9 cellular contexts compared by ENCODE assay signal in genomic region chr7:132580277-132580676, GRCh38. TPM values are rescaled to one million over a fixed set of nuclear protein-coding genes. Genes with fewer than 3 reads are reported as not detected.
DNase-seq lines count a peak whose midpoint lies in the region; ATAC-seq lines count a peak whose summit lies in the region.
"Had no signal": no experiment of that assay in that cellular context is flagged by ENCODE, and none has a peak within 500 bp of the region (broad histone marks: within the 10 kb centered on the region; RNA-seq: fewer than 3 reads in every experiment).

No MANE protein-coding gene starts in this region.

- no peak overlapping the region for H3K4me3 Mint-ChIP-seq in activated T-helper 17 cell treated with anti-CD3 and anti-CD28 coated beads, Interleukin-2, amount 50 U/mL, for 72 hours

- H3K27ac Mint-ChIP-seq in activated T-helper 17 cell treated with anti-CD3 and anti-CD28 coated beads, Interleukin-2, amount 50 U/mL, for 72 hours, result no peak overlapping the region
- H3K27ac Mint-ChIP-seq: immature natural killer cell had no signal

- peaks cover 27% of the 10 kb centered on the region for H3K27me3 Mint-ChIP-seq in activated T-helper 17 cell treated with anti-CD3 and anti-CD28 coated beads, Interleukin-2, amount 50 U/mL, for 72 hours

- H3K4me1 Mint-ChIP-seq in activated T-helper 17 cell treated with anti-CD3 and anti-CD28 coated beads, Interleukin-2, amount 50 U/mL, for 72 hours, result peaks cover 7% of the 10 kb centered on the region

- H3K9me3 Mint-ChIP-seq in activated T-helper 17 cell treated with anti-CD3 and anti-CD28 coated beads, Interleukin-2, amount 50 U/mL, for 72 hours, result no peaks in the 10 kb centered on the region
- H3K9me3 Mint-ChIP-seq: immature natural killer cell had no signal

- ATAC-seq in activated T-helper 17 cell treated with anti-CD3 and anti-CD28 coated beads, Interleukin-2, amount 50 U/mL, for 72 hours (replicated peaks), result peak; percentile 54
- no peak for ATAC-seq in HG02852 (IDR thresholded peaks at IDR 0.05; ENCODE audit: unreplicated experiment)

- H3K36me3 Mint-ChIP-seq in activated T-helper 17 cell treated with anti-CD3 and anti-CD28 coated beads, Interleukin-2, amount 50 U/mL, for 72 hours (ENCODE audit: low read depth), result no peaks in the 10 kb centered on the region
- H3K36me3 Mint-ChIP-seq: immature natural killer cell had no signal

- in situ Hi-C loops in G401 (cut with HindIII; ENCODE audit: low sequenced_read_pairs), result no loop called here

- DNase-seq in DMS53 (lab: John Stamatoyannopoulos, UW) (peak; percentile 50), DMS53 treated with DMSO at 0.1 percent for 48 hours (lab: John Stamatoyannopoulos, UW; ENCODE audit: unreplicated experiment) (no peak), HCEC 1CT (peak; percentile 9), lung microvascular endothelial cell (ENCODE audit: low read depth in 2 of 2) (peak; percentile 45 to 50), G401 (ENCODE audit: low spot score) (no peak), middle frontal gyrus (ENCODE audit: extremely low spot score, low spot score) (no peak)

RNA-seq across cellular contexts. Expression of gene PLXNA4, which starts 4.0 kb away (rescaled TPM):
- total RNA-seq in activated T-helper 17 cell treated with anti-CD3 and anti-CD28 coated beads, Interleukin-2, amount 50 U/mL, for 72 hours, result 1 to 10 TPM; 1.4 to 2.3 TPM
- 6.9 and 7.8 TPM in 2 replicates for total RNA-seq in lung microvascular endothelial cell
- total RNA-seq in G401 (2014; rRNA removed; shearing (Covaris generic)), result under 0.01 TPM in 1 of 2 replicates, not detected in the other

Comparison
In these comparisons a context has a peak if more than half of its experiments do, and no peak if none do; other contexts are left out.
1. DNase-seq: peak in DMS53 (single experiment), HCEC 1CT (single experiment) and lung microvascular endothelial cell (2 of 2); none in DMS53 treated with DMSO at 0.1 percent for 48 hours (single experiment), G401 (single experiment) and middle frontal gyrus (single experiment).